In genomic region chr5:54279960-54280359, GRCh38 we compare ENCODE assay signal across 23 cellular contexts.
"Had no signal": no experiment of that assay in that cellular context is flagged by ENCODE, and none has a peak within 500 bp of the region (broad histone marks: within the 10 kb centered on the region; RNA-seq: fewer than 3 reads in every experiment).

No MANE protein-coding gene starts in this region.

- H3K4me3 Mint-ChIP-seq: mesothelial cell of epicardium, naive B cell had no signal

- H3K27ac Mint-ChIP-seq: mesothelial cell of epicardium had no signal

- FAIRE-seq: colon, frontal cortex, islet of Langerhans, keratinocyte had no signal

- H3K27ac ChIP-seq: coronary artery, dorsolateral prefrontal cortex, esophagus muscularis mucosa, foreskin keratinocyte, gastroesophageal sphincter, heart right ventricle, left lung, lower lobe of right lung had no signal

- H3K27me3 Mint-ChIP-seq: naive B cell had no signal

- ATAC-seq: foreskin keratinocyte, gastroesophageal sphincter, heart right ventricle, left cardiac atrium, left lung, left ventricle myocardium superior, lower lobe of right lung, mucosa of descending colon had no signal

- H3K4me3 ChIP-seq: coronary artery, dorsolateral prefrontal cortex, esophagus muscularis mucosa, gastroesophageal sphincter, heart right ventricle, left lung, lower lobe of right lung, mucosa of descending colon had no signal

- H3K9me3 ChIP-seq: esophagus muscularis mucosa, left lung, lower lobe of right lung, mucosa of descending colon had no signal

- DNase-seq: dermis blood vessel endothelial cell; dorsolateral prefrontal cortex; effector CD4-positive, alpha-beta T cell; effector memory CD4-positive, alpha-beta T cell; foreskin keratinocyte; head of caudate nucleus; heart right ventricle; hippocampal formation; left cardiac atrium; left lung; left ventricle myocardium superior; lower lobe of right lung; mesenchymal stem cell; mucosa of descending colon; naive B cell had no signal

- H3K4me1 ChIP-seq: foreskin keratinocyte, left lung, lower lobe of right lung had no signal

- H3K27me3 ChIP-seq: dorsolateral prefrontal cortex, esophagus muscularis mucosa, foreskin keratinocyte, gastroesophageal sphincter, heart right ventricle, left lung had no signal

- H3K36me3 ChIP-seq: left lung, lower lobe of right lung had no signal
